7 cellular contexts compared by ENCODE assay signal in the genomic region with DNA sequence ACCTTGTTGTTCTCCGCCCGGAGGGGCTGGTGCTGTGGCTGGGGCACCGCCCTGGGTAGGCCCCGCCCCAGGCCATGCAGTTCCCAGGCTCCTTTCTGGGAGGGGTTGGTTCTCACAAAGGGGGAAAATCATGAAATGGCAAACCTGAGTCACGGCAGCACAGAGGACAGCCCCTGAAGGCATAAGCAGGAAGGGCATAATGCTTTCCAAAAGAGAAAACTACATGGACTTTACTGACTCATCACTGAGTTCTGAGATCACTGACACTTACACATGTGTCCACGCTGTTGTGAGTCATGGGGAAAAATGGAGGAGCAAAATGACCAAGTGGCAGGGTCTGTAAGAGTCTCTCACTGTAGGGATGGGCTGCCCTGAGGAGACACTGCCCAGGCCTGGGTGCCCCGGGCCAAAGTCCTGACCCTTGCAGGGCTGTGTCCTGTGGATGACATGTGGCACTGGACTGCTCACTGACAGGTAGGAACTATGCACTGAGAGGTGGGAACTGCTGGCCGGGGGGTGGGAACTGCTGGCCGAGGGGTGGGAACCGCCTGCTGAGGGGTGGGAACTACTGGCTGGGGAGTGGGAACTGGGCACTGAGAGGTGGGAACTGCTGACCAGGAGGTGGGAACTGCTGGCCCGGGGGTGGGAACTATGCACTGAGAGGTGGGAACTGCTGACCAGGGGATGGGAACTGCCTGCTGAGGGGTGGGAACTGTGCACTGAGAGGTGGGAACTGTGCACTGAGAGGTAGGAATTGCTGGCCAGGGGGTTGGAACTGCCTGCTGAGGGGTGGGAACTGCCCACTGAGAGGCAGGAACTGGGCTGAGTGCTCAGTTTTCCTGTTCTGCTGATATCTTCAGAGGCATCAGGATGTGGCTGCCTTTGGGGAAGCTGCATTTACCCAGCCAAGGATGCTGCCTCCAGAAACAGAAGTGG.
DNase-seq lines count a peak whose midpoint lies in the region; ATAC-seq and TF ChIP-seq lines count a peak whose summit lies in the region.

No MANE protein-coding gene starts in this region.

- TF ChIP-seq CTCF in foreskin fibroblast (IDR thresholded peaks at IDR 0.05; ENCODE audit: low read depth, low read length) = no peak

- DNase-seq in HCEC 1CT (peak; percentile 91), foreskin fibroblast (peak; percentile 98 to 99), smooth muscle cell of the brain vasculature (ENCODE audit: low read depth, low spot score) (peak; percentile 50)
- no peak for DNase-seq in activated CD4-positive, alpha-beta T cell treated with anti-CD3 and anti-CD28 coated beads for 4 hours

- ATAC-seq in SK-N-SH treated with all-trans-retinoic acid at 6 μM for 48 hours = peak; percentile 44
- no peak for ATAC-seq in GM18502 (IDR thresholded peaks at IDR 0.05; ENCODE audit: poor library complexity, unreplicated experiment)
- no peak for ATAC-seq in HG02610 (IDR thresholded peaks at IDR 0.05; ENCODE audit: unreplicated experiment)

- peak overlapping the region in 1 of 2 donors; percentile 13 for H3K4me3 ChIP-seq in foreskin fibroblast (ENCODE audit: low read depth in 1 of 2, low read length in 2 of 2)

TF ChIP-seq in SK-N-SH treated with all-trans-retinoic acid at 6 μM for 48 hours, 23 proteins besides CTCF, POLR2A, EP300 and RAD21:
- TF ChIP-seq ZFP30 (CRISPR knock-in tag; IDR thresholded peaks at IDR 0.05) (no peak), OSR1 (CRISPR knock-in tag; IDR thresholded peaks at IDR 0.05) (no peak), GLIS3 (CRISPR knock-in tag; IDR thresholded peaks at IDR 0.05) (no peak), ZNF8 (CRISPR knock-in tag; IDR thresholded peaks at IDR 0.05) (no peak), ZNF565 (CRISPR knock-in tag; conservative IDR thresholded peaks at IDR 0.05; ENCODE audit: low read depth) (no peak), ZC3H10 (CRISPR knock-in tag; IDR thresholded peaks at IDR 0.05) (no peak), BACH2 (CRISPR knock-in tag; IDR thresholded peaks at IDR 0.05; ENCODE audit: borderline replicate concordance) (no peak), SNAI2 (CRISPR knock-in tag; IDR thresholded peaks at IDR 0.05) (no peak), TOX (CRISPR knock-in tag; IDR thresholded peaks at IDR 0.05; ENCODE audit: borderline replicate concordance) (no peak), ZFP3 (CRISPR knock-in tag; IDR thresholded peaks at IDR 0.05) (no peak)
- TF ChIP-seq, protein P1, sequence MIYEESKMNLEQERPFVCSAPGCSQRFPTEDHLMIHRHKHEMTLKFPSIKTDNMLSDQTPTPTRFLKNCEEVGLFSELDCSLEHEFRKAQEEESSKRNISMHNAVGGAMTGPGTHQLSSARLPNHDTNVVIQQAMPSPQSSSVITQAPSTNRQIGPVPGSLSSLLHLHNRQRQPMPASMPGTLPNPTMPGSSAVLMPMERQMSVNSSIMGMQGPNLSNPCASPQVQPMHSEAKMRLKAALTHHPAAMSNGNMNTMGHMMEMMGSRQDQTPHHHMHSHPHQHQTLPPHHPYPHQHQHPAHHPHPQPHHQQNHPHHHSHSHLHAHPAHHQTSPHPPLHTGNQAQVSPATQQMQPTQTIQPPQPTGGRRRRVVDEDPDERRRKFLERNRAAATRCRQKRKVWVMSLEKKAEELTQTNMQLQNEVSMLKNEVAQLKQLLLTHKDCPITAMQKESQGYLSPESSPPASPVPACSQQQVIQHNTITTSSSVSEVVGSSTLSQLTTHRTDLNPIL (CRISPR knock-in tag; IDR thresholded peaks at IDR 0.05; ENCODE audit: low read depth) = no peak
- TF ChIP-seq, protein P2, sequence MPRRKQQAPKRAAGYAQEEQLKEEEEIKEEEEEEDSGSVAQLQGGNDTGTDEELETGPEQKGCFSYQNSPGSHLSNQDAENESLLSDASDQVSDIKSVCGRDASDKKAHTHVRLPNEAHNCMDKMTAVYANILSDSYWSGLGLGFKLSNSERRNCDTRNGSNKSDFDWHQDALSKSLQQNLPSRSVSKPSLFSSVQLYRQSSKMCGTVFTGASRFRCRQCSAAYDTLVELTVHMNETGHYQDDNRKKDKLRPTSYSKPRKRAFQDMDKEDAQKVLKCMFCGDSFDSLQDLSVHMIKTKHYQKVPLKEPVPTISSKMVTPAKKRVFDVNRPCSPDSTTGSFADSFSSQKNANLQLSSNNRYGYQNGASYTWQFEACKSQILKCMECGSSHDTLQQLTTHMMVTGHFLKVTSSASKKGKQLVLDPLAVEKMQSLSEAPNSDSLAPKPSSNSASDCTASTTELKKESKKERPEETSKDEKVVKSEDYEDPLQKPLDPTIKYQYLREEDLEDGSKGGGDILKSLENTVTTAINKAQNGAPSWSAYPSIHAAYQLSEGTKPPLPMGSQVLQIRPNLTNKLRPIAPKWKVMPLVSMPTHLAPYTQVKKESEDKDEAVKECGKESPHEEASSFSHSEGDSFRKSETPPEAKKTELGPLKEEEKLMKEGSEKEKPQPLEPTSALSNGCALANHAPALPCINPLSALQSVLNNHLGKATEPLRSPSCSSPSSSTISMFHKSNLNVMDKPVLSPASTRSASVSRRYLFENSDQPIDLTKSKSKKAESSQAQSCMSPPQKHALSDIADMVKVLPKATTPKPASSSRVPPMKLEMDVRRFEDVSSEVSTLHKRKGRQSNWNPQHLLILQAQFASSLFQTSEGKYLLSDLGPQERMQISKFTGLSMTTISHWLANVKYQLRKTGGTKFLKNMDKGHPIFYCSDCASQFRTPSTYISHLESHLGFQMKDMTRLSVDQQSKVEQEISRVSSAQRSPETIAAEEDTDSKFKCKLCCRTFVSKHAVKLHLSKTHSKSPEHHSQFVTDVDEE (CRISPR knock-in tag; IDR thresholded peaks at IDR 0.05) = no peak

Comparison
In these comparisons a context has a peak if more than half of its experiments do, and no peak if none do; other contexts are left out.
1. DNase-seq: peak in HCEC 1CT (single experiment), foreskin fibroblast (2 of 2) and smooth muscle cell of the brain vasculature (single experiment); none in activated CD4-positive, alpha-beta T cell treated with anti-CD3 and anti-CD28 coated beads for 4 hours (0 of 2).